ENCODE assay signal across 1 cellular context in the genomic region with DNA sequence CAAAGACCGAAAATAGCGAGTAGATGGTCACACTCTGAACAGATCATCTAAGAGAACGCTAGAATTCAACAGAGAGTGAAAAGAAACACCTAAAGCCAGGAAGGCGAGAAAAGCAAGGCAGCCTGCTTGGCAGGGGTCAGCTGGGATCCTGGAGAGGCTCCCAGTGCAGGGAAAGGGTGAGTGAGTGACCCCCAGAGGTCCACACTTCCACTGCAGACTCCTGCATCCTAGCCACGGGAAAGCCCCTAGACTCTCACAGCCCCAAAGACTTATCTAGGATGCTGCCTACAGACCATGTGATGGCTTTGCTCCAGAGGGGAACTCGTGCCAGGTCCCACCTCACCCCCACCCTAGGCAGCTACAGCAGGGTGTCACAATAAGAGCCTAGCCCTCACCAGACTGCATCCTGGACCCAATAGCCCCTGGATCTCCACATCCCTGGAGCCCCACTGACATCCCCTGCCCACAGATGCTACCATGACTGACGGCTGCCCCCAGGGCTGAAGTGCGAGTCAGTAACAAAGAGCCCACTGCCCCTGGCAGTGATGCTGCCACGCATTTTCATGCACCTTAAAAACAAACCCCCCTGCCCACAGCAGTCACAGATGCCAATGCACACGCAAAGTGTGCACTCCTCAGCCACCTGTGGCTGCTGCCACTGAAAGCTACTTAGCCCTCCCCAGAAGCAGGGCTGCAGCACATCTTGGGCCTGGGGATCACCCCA.
TF ChIP-seq lines count a peak whose summit lies in the region.

No MANE protein-coding gene starts in this region.

TF ChIP-seq in HEK293, 187 proteins besides CTCF, POLR2A, EP300 and RAD21 (continued from another document):
- TF ChIP-seq, protein P1, sequence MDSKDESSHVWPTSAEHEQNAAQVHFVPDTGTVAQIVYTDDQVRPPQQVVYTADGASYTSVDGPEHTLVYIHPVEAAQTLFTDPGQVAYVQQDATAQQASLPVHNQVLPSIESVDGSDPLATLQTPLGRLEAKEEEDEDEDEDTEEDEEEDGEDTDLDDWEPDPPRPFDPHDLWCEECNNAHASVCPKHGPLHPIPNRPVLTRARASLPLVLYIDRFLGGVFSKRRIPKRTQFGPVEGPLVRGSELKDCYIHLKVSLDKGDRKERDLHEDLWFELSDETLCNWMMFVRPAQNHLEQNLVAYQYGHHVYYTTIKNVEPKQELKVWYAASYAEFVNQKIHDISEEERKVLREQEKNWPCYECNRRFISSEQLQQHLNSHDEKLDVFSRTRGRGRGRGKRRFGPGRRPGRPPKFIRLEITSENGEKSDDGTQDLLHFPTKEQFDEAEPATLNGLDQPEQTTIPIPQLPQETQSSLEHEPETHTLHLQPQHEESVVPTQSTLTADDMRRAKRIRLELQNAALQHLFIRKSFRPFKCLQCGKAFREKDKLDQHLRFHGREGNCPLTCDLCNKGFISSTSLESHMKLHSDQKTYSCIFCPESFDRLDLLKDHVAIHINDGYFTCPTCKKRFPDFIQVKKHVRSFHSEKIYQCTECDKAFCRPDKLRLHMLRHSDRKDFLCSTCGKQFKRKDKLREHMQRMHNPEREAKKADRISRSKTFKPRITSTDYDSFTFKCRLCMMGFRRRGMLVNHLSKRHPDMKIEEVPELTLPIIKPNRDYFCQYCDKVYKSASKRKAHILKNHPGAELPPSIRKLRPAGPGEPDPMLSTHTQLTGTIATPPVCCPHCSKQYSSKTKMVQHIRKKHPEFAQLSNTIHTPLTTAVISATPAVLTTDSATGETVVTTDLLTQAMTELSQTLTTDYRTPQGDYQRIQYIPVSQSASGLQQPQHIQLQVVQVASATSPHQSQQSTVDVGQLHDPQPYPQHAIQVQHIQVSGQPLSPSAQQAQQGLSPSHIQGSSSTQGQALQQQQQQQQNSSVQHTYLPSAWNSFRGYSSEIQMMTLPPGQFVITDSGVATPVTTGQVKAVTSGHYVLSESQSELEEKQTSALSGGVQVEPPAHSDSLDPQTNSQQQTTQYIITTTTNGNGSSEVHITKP (tag by site-specific recombination; IDR thresholded peaks at IDR 0.05): no peak
- TF ChIP-seq, protein P2, sequence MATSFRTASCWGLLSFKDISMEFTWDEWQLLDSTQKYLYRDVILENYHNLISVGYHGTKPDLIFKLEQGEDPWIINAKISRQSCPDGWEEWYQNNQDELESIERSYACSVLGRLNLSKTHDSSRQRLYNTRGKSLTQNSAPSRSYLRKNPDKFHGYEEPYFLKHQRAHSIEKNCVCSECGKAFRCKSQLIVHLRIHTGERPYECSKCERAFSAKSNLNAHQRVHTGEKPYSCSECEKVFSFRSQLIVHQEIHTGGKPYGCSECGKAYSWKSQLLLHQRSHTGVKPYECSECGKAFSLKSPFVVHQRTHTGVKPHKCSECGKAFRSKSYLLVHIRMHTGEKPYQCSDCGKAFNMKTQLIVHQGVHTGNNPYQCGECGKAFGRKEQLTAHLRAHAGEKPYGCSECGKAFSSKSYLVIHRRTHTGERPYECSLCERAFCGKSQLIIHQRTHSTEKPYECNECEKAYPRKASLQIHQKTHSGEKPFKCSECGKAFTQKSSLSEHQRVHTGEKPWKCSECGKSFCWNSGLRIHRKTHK (tag by site-specific recombination; IDR thresholded peaks at IDR 0.05): no peak
- no peak for TF ChIP-seq ZNF621 (tag by site-specific recombination; IDR thresholded peaks at IDR 0.05)
- TF ChIP-seq ZNF274 (IDR thresholded peaks at IDR 0.05; ENCODE audit: low read length): no peak
- no peak for TF ChIP-seq ZNF274 (tag by site-specific recombination; IDR thresholded peaks at IDR 0.05; ENCODE audit: borderline replicate concordance)
- TF ChIP-seq ZNF624 (tag by site-specific recombination; IDR thresholded peaks at IDR 0.05): no peak
- TF ChIP-seq, protein P3, sequence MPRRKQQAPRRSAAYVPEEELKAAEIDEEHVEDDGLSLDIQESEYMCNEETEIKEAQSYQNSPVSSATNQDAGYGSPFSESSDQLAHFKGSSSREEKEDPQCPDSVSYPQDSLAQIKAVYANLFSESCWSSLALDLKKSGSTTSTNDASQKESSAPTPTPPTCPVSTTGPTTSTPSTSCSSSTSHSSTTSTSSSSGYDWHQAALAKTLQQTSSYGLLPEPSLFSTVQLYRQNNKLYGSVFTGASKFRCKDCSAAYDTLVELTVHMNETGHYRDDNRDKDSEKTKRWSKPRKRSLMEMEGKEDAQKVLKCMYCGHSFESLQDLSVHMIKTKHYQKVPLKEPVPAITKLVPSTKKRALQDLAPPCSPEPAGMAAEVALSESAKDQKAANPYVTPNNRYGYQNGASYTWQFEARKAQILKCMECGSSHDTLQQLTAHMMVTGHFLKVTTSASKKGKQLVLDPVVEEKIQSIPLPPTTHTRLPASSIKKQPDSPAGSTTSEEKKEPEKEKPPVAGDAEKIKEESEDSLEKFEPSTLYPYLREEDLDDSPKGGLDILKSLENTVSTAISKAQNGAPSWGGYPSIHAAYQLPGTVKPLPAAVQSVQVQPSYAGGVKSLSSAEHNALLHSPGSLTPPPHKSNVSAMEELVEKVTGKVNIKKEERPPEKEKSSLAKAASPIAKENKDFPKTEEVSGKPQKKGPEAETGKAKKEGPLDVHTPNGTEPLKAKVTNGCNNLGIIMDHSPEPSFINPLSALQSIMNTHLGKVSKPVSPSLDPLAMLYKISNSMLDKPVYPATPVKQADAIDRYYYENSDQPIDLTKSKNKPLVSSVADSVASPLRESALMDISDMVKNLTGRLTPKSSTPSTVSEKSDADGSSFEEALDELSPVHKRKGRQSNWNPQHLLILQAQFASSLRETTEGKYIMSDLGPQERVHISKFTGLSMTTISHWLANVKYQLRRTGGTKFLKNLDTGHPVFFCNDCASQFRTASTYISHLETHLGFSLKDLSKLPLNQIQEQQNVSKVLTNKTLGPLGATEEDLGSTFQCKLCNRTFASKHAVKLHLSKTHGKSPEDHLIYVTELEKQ (tag by site-specific recombination; IDR thresholded peaks at IDR 0.05; ENCODE audit: borderline replicate concordance): no peak
- TF ChIP-seq ZNF660 (tag by site-specific recombination; IDR thresholded peaks at IDR 0.05): no peak
- no peak for TF ChIP-seq GLIS1 (tag by site-specific recombination; IDR thresholded peaks at IDR 0.05)
